In genomic region chr20:10647909-10648308, GRCh38 we compare ENCODE assay signal across 20 cellular contexts. TPM values are rescaled to one million over a fixed set of nuclear protein-coding genes. Genes with fewer than 3 reads are reported as not detected.
DNase-seq lines count a peak whose midpoint lies in the region; ATAC-seq and TF ChIP-seq lines count a peak whose summit lies in the region.
"Had no signal": no experiment of that assay in that cellular context is flagged by ENCODE, and none has a peak within 500 bp of the region (broad histone marks: within the 10 kb centered on the region; RNA-seq: fewer than 3 reads in every experiment).

No MANE protein-coding gene starts in this region.

- H4K12ac ChIP-seq in trophoblast cell (ENCODE audit: low read depth, low read length), result no peak overlapping the region

- no peak overlapping the region for H3K4me3 ChIP-seq in left ventricle myocardium inferior
- H3K4me3 ChIP-seq in right cardiac atrium (ENCODE audit: low read length), result no peak overlapping the region
- H3K4me3 ChIP-seq in esophagus (ENCODE audit: low read depth in 1 of 2, low read length in 2 of 2), result no peak overlapping the region
- H3K4me3 ChIP-seq in trophoblast cell (ENCODE audit: low read depth, low read length), result no peak overlapping the region
- H3K4me3 ChIP-seq in upper lobe of right lung, result no peak overlapping the region
- H3K4me3 ChIP-seq: ovary had no signal

- H4K8ac ChIP-seq in trophoblast cell (ENCODE audit: low read depth, low read length), result peak overlapping the region; percentile 5

- DNase-seq in left ventricle myocardium inferior (no peak), right cardiac atrium (no peak), trophoblast cell (no peak), upper lobe of right lung (no peak), NCI-H1436 treated with DMSO at 0.1 percent for 48 hours (lab: John Stamatoyannopoulos, UW) (no peak), hippocampal formation (lab: John Stamatoyannopoulos, UW) (no peak)
- DNase-seq: activated naive CD4-positive, alpha-beta T cell treated with Interleukin-2 at 50 U/mL for 16 hours; activated T-cell treated with anti-CD3 and anti-CD28 coated beads, Interleukin-2, amount 50 U/mL, for 48 hours; CD8-positive, alpha-beta memory T cell; central memory CD4-positive, alpha-beta T cell; head of caudate nucleus; KBM-7; naive B cell; NCI-H1694; NCI-H2171; RPMI8226; stimulated activated naive CD4-positive, alpha-beta T cell treated with Interleukin-2 at 50 U/mL for 16 hours had no signal

- no peak overlapping the region for H3K23ac ChIP-seq in trophoblast cell (ENCODE audit: low read length)

- H3K4me2 ChIP-seq in trophoblast cell (ENCODE audit: low read length), result no peak overlapping the region

- peak overlapping the region; percentile 27 for H2BK120ac ChIP-seq in trophoblast cell (ENCODE audit: insufficient read depth, low read length, poor library complexity)

- H2AK5ac ChIP-seq in trophoblast cell (ENCODE audit: low read length), result peak overlapping the region; percentile 77

- peak overlapping the region; percentile 55 for H3K18ac ChIP-seq in trophoblast cell (ENCODE audit: low read length)

- intact Hi-C loops in left ventricle myocardium inferior (cut with micrococcal nuclease), result no loop called here
- intact Hi-C loops in right cardiac atrium (cut with DNase I), result no loop called here
- intact Hi-C loops in upper lobe of right lung (cut with DNase I), result loop anchor here (10.0 kb wide), 1 partner anchor 93 kb away; no protein-coding TSS in a partner anchor

- H3K27me3 ChIP-seq in left ventricle myocardium inferior (ENCODE audit: low read depth), result no peaks in the 10 kb centered on the region
- no peaks in the 10 kb centered on the region for H3K27me3 ChIP-seq in right cardiac atrium (ENCODE audit: control insufficient read depth, insufficient read depth)
- no peaks in the 10 kb centered on the region for H3K27me3 ChIP-seq in esophagus (ENCODE audit: control insufficient read depth in 1 of 2, insufficient read depth in 2 of 2, low read length in 2 of 2)
- H3K27me3 ChIP-seq in trophoblast cell (ENCODE audit: insufficient read depth, low read length), result no peaks in the 10 kb centered on the region
- no peaks in the 10 kb centered on the region for H3K27me3 ChIP-seq in upper lobe of right lung
- H3K27me3 ChIP-seq: ovary had no signal

- H3K27ac ChIP-seq in left ventricle myocardium inferior (replicated peaks) (peak overlapping the region; percentile 71), right cardiac atrium (ENCODE audit: low read length) (no peak overlapping the region), esophagus (ENCODE audit: low read depth in 2 of 2, low read length in 1 of 2) (peak overlapping the region; percentile 18 to 22), trophoblast cell (ENCODE audit: low read depth, low read length) (peak overlapping the region; percentile 69), upper lobe of right lung (no peak overlapping the region)
- H3K27ac ChIP-seq: ovary had no signal

- H3K4me1 ChIP-seq in left ventricle myocardium inferior (peaks cover 84% of the 10 kb centered on the region), right cardiac atrium (ENCODE audit: control insufficient read depth, insufficient read depth, low read length) (peaks cover 10% of the 10 kb centered on the region), esophagus (ENCODE audit: control insufficient read depth in 2 of 2, insufficient read depth in 2 of 2, low read length in 1 of 2) (peaks cover 4 to 14% of the 10 kb centered on the region in 2 donors), trophoblast cell (ENCODE audit: control insufficient read depth in 1 of 2, insufficient read depth in 2 of 2, low read length in 2 of 2) (peaks cover 45 to 50% of the 10 kb centered on the region in 2 experiments), upper lobe of right lung (peaks cover 10% of the 10 kb centered on the region)

- peak overlapping the region; percentile 12 for H3K4ac ChIP-seq in trophoblast cell (ENCODE audit: low read depth, low read length)

- H2AFZ ChIP-seq in trophoblast cell (ENCODE audit: insufficient read depth, low read length, poor library complexity), result no peak overlapping the region

- TF ChIP-seq CTCF in left ventricle myocardium inferior (IDR thresholded peaks at IDR 0.05; ENCODE audit: borderline replicate concordance) (no peak), upper lobe of right lung (IDR thresholded peaks at IDR 0.05) (no peak)

- WGBS in right cardiac atrium, result 78% methylated on average over 11 of the region's 11 CpGs
- 66 to 69% methylated on average over 11 of the region's 11 CpGs for WGBS in esophagus, 2 donors
- WGBS in trophoblast cell (ENCODE audit: extremely low coverage, insufficient coverage, insufficient read length), result no CpG with 5 or more reads among the region's 11 CpGs

- peak overlapping the region; percentile 52 for H3K14ac ChIP-seq in trophoblast cell (ENCODE audit: low read length)

- peaks cover 20% of the 10 kb centered on the region for H3K79me1 ChIP-seq in trophoblast cell (ENCODE audit: low read length)

- H3K36me3 ChIP-seq in left ventricle myocardium inferior, result peaks cover 92% of the 10 kb centered on the region
- H3K36me3 ChIP-seq in esophagus (ENCODE audit: control insufficient read depth in 2 of 2, insufficient read depth in 2 of 2, low read length in 1 of 2), result peaks cover 12 to 75% of the 10 kb centered on the region in 2 donors
- peaks cover 54 to 86% of the 10 kb centered on the region in 2 experiments for H3K36me3 ChIP-seq in trophoblast cell (ENCODE audit: control insufficient read depth in 1 of 2, insufficient read depth in 2 of 2, low read length in 2 of 2)
- H3K36me3 ChIP-seq in upper lobe of right lung, result peaks cover 96% of the 10 kb centered on the region
- H3K36me3 ChIP-seq: ovary had no signal

- ATAC-seq in right cardiac atrium (no peak), upper lobe of right lung (no peak), GM21619 (IDR thresholded peaks at IDR 0.05; ENCODE audit: unreplicated experiment) (no peak)

- H2BK5ac ChIP-seq in trophoblast cell (ENCODE audit: low read depth, low read length, poor library complexity), result peak overlapping the region; percentile 32

- peak overlapping the region; percentile 48 for H2BK12ac ChIP-seq in trophoblast cell (ENCODE audit: low read length)

- H3K9ac ChIP-seq in trophoblast cell (ENCODE audit: low read length), result no peak overlapping the region

- H3K9me3 ChIP-seq in left ventricle myocardium inferior (replicated peaks) (no peaks in the 10 kb centered on the region), right cardiac atrium (ENCODE audit: control insufficient read depth, low read length) (no peaks in the 10 kb centered on the region), esophagus (ENCODE audit: control insufficient read depth in 2 of 2, insufficient read depth in 1 of 2, low read depth in 1 of 2, low read length in 1 of 2) (no peaks in the 10 kb centered on the region), trophoblast cell (ENCODE audit: insufficient read depth, low read depth, low read length) (no peaks in the 10 kb centered on the region), upper lobe of right lung (no peaks in the 10 kb centered on the region)
- H3K9me3 ChIP-seq: ovary had no signal

- peaks cover 4% of the 10 kb centered on the region for H3K79me2 ChIP-seq in trophoblast cell (ENCODE audit: control insufficient read depth, insufficient read depth, low read length, poor library complexity)

- peak overlapping the region; percentile 49 for H4K91ac ChIP-seq in trophoblast cell (ENCODE audit: low read depth, low read length)

RNA-seq across cellular contexts. Expression of gene JAG1, which starts 25.9 kb away (rescaled TPM):
- 20.5 TPM for total RNA-seq in left ventricle myocardium inferior
- total RNA-seq in right cardiac atrium, result 10 to 100 TPM; 23.2 to 33.6 (median 30.0) TPM
- 12.2 TPM for polyA plus RNA-seq in right cardiac atrium
- 10 to 100 TPM; 36.5 to 48.8 TPM for polyA plus RNA-seq in esophagus
- polyA plus RNA-seq in trophoblast cell (2013), result 34.3 and 36.3 TPM in 2 replicates
- total RNA-seq in upper lobe of right lung, result 51.6 TPM

Comparison
In these comparisons a context has a peak if more than half of its experiments do, and no peak if none do; other contexts are left out.
1. H3K27ac ChIP-seq: peak in left ventricle myocardium inferior (single experiment), esophagus (2 of 2) and trophoblast cell (single experiment); none in right cardiac atrium (single experiment) and upper lobe of right lung (single experiment).